In the genomic region with DNA sequence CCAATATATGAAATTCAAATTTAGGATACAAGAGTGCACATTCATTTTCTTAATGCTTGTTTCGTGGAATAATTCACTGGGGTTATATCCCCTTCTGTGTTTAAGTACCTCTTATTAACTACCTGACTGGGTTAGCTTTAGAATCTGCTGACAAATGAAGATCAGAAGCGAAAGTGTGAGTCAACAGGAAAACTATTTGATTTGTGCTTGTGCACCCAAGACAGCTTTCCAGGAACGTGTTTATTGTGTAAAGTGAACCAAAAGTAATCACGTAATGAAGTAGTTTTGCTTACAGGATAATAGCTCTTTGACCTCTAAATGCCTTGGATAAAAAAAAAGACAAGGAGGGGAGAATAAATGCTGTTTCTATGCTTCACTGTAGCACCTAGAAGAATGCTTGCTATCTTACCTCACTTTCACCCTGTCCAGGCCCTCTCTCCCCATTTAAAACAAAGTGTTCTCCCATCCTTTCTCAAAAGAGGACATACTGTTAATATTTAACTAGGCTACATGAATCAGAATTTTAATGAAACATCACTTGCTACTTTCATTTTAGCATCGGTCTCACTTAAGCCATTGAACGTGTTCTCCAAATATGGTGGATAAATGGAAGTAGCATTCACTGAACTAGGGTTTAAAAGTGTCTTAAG, we compare ENCODE assay signal across 10 cellular contexts.
DNase-seq lines count a peak whose midpoint lies in the region; ATAC-seq and TF ChIP-seq lines count a peak whose summit lies in the region.
"Had no signal": no experiment of that assay in that cellular context is flagged by ENCODE, and none has a peak within 500 bp of the region (broad histone marks: within the 10 kb centered on the region; RNA-seq: fewer than 3 reads in every experiment).

No MANE protein-coding gene starts in this region.

- H3K18ac ChIP-seq in neuronal stem cell (ENCODE audit: low read length), result no peak overlapping the region

- no peak overlapping the region for H3K4me2 ChIP-seq in neuronal stem cell (ENCODE audit: insufficient read depth, low read length, poor library complexity, severe bottlenecking)

- H3K27me3 ChIP-seq in endocrine pancreas (ENCODE audit: control insufficient read depth, insufficient read depth, low read length) (no peaks in the 10 kb centered on the region), neuronal stem cell (ENCODE audit: control insufficient read depth in 3 of 3, insufficient read depth in 3 of 3, low read depth in 1 of 3, low read length in 3 of 3) (no peaks in the 10 kb centered on the region)

- no peak overlapping the region for H2BK120ac ChIP-seq in neuronal stem cell (ENCODE audit: low read depth, low read length)

- H3K9ac ChIP-seq in endocrine pancreas (ENCODE audit: control insufficient read depth, insufficient read depth, low read length) (no peak overlapping the region), neuronal stem cell (ENCODE audit: low read depth, low read length, poor library complexity) (no peak overlapping the region)

- no peak overlapping the region for H3K23ac ChIP-seq in neuronal stem cell (ENCODE audit: low read depth, low read length, poor library complexity)

- WGBS in neuronal stem cell (ENCODE audit: extremely low coverage in 2 of 2, insufficient read length in 2 of 2, insufficient replicate concordance in 1 of 2), 2 donors, result no CpG with 5 or more reads among the region's 6 CpGs

- no peak overlapping the region for H2AK5ac ChIP-seq in neuronal stem cell (ENCODE audit: low read depth, low read length)

- no peak for TF ChIP-seq CTCF in 22Rv1 (IDR thresholded peaks at IDR 0.05)

- no peaks in the 10 kb centered on the region for H3K79me1 ChIP-seq in neuronal stem cell (ENCODE audit: low read depth, low read length)

- H3K4me1 ChIP-seq in endocrine pancreas (ENCODE audit: control insufficient read depth, insufficient read depth, low read length), result peaks cover 8% of the 10 kb centered on the region
- H3K4me1 ChIP-seq in neuronal stem cell (ENCODE audit: control insufficient read depth in 2 of 2, insufficient read depth in 1 of 2, low read depth in 1 of 2, low read length in 2 of 2), result no peaks in the 10 kb centered on the region

- no peaks in the 10 kb centered on the region for H3K36me3 ChIP-seq in endocrine pancreas (ENCODE audit: control insufficient read depth, insufficient read depth, low read length)
- no peaks in the 10 kb centered on the region for H3K36me3 ChIP-seq in neuronal stem cell (replicated peaks in 1 of 2; ENCODE audit: control insufficient read depth in 2 of 2, insufficient read depth in 2 of 2, low read length in 2 of 2)

- H3K14ac ChIP-seq in neuronal stem cell (ENCODE audit: low read length), result no peak overlapping the region

- no peak overlapping the region for H4K8ac ChIP-seq in neuronal stem cell (ENCODE audit: low read depth, low read length)

- no peak overlapping the region for H2AFZ ChIP-seq in neuronal stem cell (ENCODE audit: low read length)

- ATAC-seq in GM19023 (IDR thresholded peaks at IDR 0.05; ENCODE audit: unreplicated experiment) (peak; percentile 55), HG03159 (IDR thresholded peaks at IDR 0.05; ENCODE audit: unreplicated experiment) (peak; percentile 50)

- DNase-seq in amniotic stem cell (lab: John Stamatoyannopoulos, UW), result no peak
- DNase-seq in T1000 (lab: John Stamatoyannopoulos, UW), result no peak
- DNase-seq in activated CD8-positive, alpha-beta memory T cell treated with anti-CD3 and anti-CD28 coated beads for 24 hours, result no peak
- no peak for DNase-seq in neuronal stem cell (ENCODE audit: low spot score)
- DNase-seq: NCI-H1105 treated with DMSO at 0.1 percent for 48 hours; stimulated activated CD4-positive, alpha-beta T cell treated with anti-CD3 and anti-CD28 coated beads, Interleukin-15, amount 100 ng/mL, for 24 hours had no signal

- H4K91ac ChIP-seq in neuronal stem cell (ENCODE audit: low read depth, low read length, poor library complexity), result no peak overlapping the region

- no peak overlapping the region for H2BK5ac ChIP-seq in neuronal stem cell (ENCODE audit: low read length)

- H2BK12ac ChIP-seq in neuronal stem cell (ENCODE audit: low read length), result no peak overlapping the region

- H2BK15ac ChIP-seq in neuronal stem cell (ENCODE audit: low read length), result no peak overlapping the region

- H3K9me3 ChIP-seq in endocrine pancreas (ENCODE audit: control insufficient read depth, low read length) (no peaks in the 10 kb centered on the region), neuronal stem cell (replicated peaks in 1 of 2; ENCODE audit: control insufficient read depth in 2 of 2, insufficient read depth in 1 of 2, low read depth in 1 of 2, low read length in 2 of 2) (no peaks in the 10 kb centered on the region)

- H3K4ac ChIP-seq in neuronal stem cell (ENCODE audit: low read length), result no peak overlapping the region

- H3K4me3 ChIP-seq in endocrine pancreas (ENCODE audit: control insufficient read depth, insufficient read depth, low read length) (peak overlapping the region; percentile 84), neuronal stem cell (ENCODE audit: low read length in 2 of 2) (no peak overlapping the region)

- H3K27ac ChIP-seq in 22Rv1 (peak overlapping the region; percentile 30), neuronal stem cell (replicated peaks; ENCODE audit: low read length) (no peak overlapping the region)
